8 cellular contexts compared by ENCODE assay signal in genomic region chr13:46896346-46897138, GRCh38. TPM values are rescaled to one million over a fixed set of nuclear protein-coding genes. Genes with fewer than 3 reads are reported as not detected.
DNase-seq lines count a peak whose midpoint lies in the region; ATAC-seq lines count a peak whose summit lies in the region.

Gene HTR2A (minus strand): TSS chr13:46897053. CDS start chr13:46895906, 1,147 bp downstream.

- no peaks in the 10 kb centered on the region for H3K9me3 Mint-ChIP-seq in activated T-cell treated with anti-CD3 and anti-CD28 coated beads, Interleukin-2, amount 50 U/mL, for 4 hours
- no peaks in the 10 kb centered on the region for H3K9me3 Mint-ChIP-seq in stimulated activated effector memory CD8-positive, alpha-beta T cell treated with anti-CD3 and anti-CD28 coated beads, Interleukin-12 subunit alpha, Interleukin-12 subunit beta, amount 100 ng/mL, for 72 hours

- ATAC-seq in activated T-cell treated with anti-CD3 and anti-CD28 coated beads, Interleukin-2, amount 50 U/mL, for 4 hours, result peak in 1 of 2 donors; percentile 33
- ATAC-seq in stimulated activated effector memory CD8-positive, alpha-beta T cell treated with anti-CD3 and anti-CD28 coated beads, Interleukin-12 subunit alpha, Interleukin-12 subunit beta, amount 100 ng/mL, for 72 hours, result peak; percentile 24
- ATAC-seq in GM21737 (IDR thresholded peaks at IDR 0.05; ENCODE audit: unreplicated experiment) (no peak), HG02970 (IDR thresholded peaks at IDR 0.05; ENCODE audit: low FRiP score, unreplicated experiment) (no peak), GM18517 (IDR thresholded peaks at IDR 0.05; ENCODE audit: unreplicated experiment) (no peak)

- H3K27ac Mint-ChIP-seq in stimulated activated effector memory CD8-positive, alpha-beta T cell treated with anti-CD3 and anti-CD28 coated beads, Interleukin-12 subunit alpha, Interleukin-12 subunit beta, amount 100 ng/mL, for 72 hours, result no peak within 1 kb of the TSS

- peak within 1 kb of the TSS; percentile 25 for H3K4me3 Mint-ChIP-seq in activated T-cell treated with anti-CD3 and anti-CD28 coated beads, Interleukin-2, amount 50 U/mL, for 4 hours
- H3K4me3 Mint-ChIP-seq in stimulated activated effector memory CD8-positive, alpha-beta T cell treated with anti-CD3 and anti-CD28 coated beads, Interleukin-12 subunit alpha, Interleukin-12 subunit beta, amount 100 ng/mL, for 72 hours, result no peak within 1 kb of the TSS

- DNase-seq in activated T-cell treated with anti-CD3 and anti-CD28 coated beads, Interleukin-2, amount 50 U/mL, for 4 hours, result no peak
- DNase-seq in activated T-cell treated with anti-CD3 and anti-CD28 coated beads for 4 hours (no peak), amniotic epithelial cell (ENCODE audit: low read depth) (peak; percentile 4), iris pigment epithelial cell (ENCODE audit: low read depth) (peak; percentile 18)
- no peak for DNase-seq in stimulated activated effector memory CD8-positive, alpha-beta T cell treated with anti-CD3 and anti-CD28 coated beads, Interleukin-12 subunit alpha, Interleukin-12 subunit beta, amount 100 ng/mL, for 72 hours (ENCODE audit: low spot score in 2 of 2)

- H3K27me3 Mint-ChIP-seq in activated T-cell treated with anti-CD3 and anti-CD28 coated beads, Interleukin-2, amount 50 U/mL, for 4 hours (ENCODE audit: low read depth), result peaks cover 43% of the 10 kb centered on the region

- H3K4me1 Mint-ChIP-seq in activated T-cell treated with anti-CD3 and anti-CD28 coated beads, Interleukin-2, amount 50 U/mL, for 4 hours (ENCODE audit: low read depth), result peaks cover 16% of the 10 kb centered on the region
- H3K4me1 Mint-ChIP-seq in stimulated activated effector memory CD8-positive, alpha-beta T cell treated with anti-CD3 and anti-CD28 coated beads, Interleukin-12 subunit alpha, Interleukin-12 subunit beta, amount 100 ng/mL, for 72 hours, result peaks cover 16% of the 10 kb centered on the region

- H3K36me3 Mint-ChIP-seq in activated T-cell treated with anti-CD3 and anti-CD28 coated beads, Interleukin-2, amount 50 U/mL, for 4 hours (ENCODE audit: insufficient read depth), result no peaks in the 10 kb centered on the region
- no peaks in the 10 kb centered on the region for H3K36me3 Mint-ChIP-seq in stimulated activated effector memory CD8-positive, alpha-beta T cell treated with anti-CD3 and anti-CD28 coated beads, Interleukin-12 subunit alpha, Interleukin-12 subunit beta, amount 100 ng/mL, for 72 hours

RNA-seq across cellular contexts. Expression of gene HTR2A, which starts in this region (rescaled TPM):
- total RNA-seq in activated T-cell treated with anti-CD3 and anti-CD28 coated beads, Interleukin-2, amount 50 U/mL, for 4 hours, result not detected

Comparison
In these comparisons a context has a peak if more than half of its experiments do, and no peak if none do; other contexts are left out.
1. DNase-seq: peak in amniotic epithelial cell (single experiment) and iris pigment epithelial cell (single experiment); none in activated T-cell treated with anti-CD3 and anti-CD28 coated beads, Interleukin-2, amount 50 U/mL, for 4 hours (single experiment), activated T-cell treated with anti-CD3 and anti-CD28 coated beads for 4 hours (single experiment) and stimulated activated effector memory CD8-positive, alpha-beta T cell treated with anti-CD3 and anti-CD28 coated beads, Interleukin-12 subunit alpha, Interleukin-12 subunit beta, amount 100 ng/mL, for 72 hours (0 of 2).